Comparison of ENCODE assay signal across 8 cellular contexts in the genomic region with DNA sequence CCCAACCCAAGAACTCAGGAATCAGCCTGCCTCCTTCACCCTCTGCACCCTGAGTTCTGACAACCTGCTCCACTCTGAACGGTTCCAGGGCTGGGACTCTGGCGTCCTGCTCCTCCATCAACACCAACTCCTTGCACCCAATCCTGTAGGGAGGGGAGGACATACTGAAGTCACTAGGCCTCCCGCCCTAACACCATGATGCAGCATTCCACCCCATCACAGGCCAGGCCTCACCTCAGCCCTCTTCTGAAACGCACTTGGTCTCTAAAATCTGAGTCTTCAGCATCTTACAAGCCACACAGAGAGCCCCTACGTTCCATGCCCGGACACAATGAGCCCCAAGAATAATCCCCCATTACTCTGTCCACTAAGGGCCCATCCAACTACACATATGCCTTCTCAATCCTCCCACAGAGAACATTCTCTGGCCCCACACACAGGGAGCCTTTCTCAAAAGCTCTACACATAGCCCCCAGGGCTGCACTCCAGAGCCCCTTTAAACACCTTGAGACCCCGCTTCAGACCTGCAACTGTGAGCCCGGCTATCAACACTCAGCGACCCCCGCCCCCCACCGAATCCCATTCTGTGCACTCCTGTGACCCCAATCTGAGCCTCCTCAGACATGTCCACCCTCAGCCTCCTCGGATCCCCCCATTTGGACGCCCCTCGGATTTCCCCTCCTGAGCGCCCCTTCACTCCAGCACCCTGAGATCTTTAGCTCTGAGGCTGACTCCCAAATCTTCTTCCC. TPM values are rescaled to one million over a fixed set of nuclear protein-coding genes. Genes with fewer than 3 reads are reported as not detected.
DNase-seq lines count a peak whose midpoint lies in the region; ATAC-seq and TF ChIP-seq lines count a peak whose summit lies in the region.

No MANE protein-coding gene starts in this region.

- H3K9me3 Mint-ChIP-seq in natural killer cell = no peaks in the 10 kb centered on the region

- H3K27me3 ChIP-seq in KMS-11 (ENCODE audit: insufficient read depth, low read depth) = no peaks in the 10 kb centered on the region
- H3K27me3 ChIP-seq in colonic mucosa = no peaks in the 10 kb centered on the region

- H2AFZ ChIP-seq in KMS-11 (ENCODE audit: low read depth) = peak overlapping the region; percentile 73

- peaks cover 15% of the 10 kb centered on the region for H3K4me1 ChIP-seq in KMS-11 (ENCODE audit: low read depth, poor library complexity, severe bottlenecking)
- peaks cover 4% of the 10 kb centered on the region for H3K4me1 ChIP-seq in colonic mucosa

- no peaks in the 10 kb centered on the region for H3K36me3 Mint-ChIP-seq in natural killer cell

- H3K27ac ChIP-seq in KMS-11 (no peak overlapping the region), colonic mucosa (no peak overlapping the region)

- H3K36me3 ChIP-seq in KMS-11 (ENCODE audit: insufficient read depth) = no peaks in the 10 kb centered on the region
- H3K36me3 ChIP-seq in colonic mucosa = no peaks in the 10 kb centered on the region

- peak overlapping the region; percentile 95 to 99 for H3K27ac Mint-ChIP-seq in natural killer cell

- no peak for ATAC-seq in natural killer cell
- ATAC-seq in GM18519 (IDR thresholded peaks at IDR 0.05; ENCODE audit: low FRiP score, unreplicated experiment) = no peak

- H3K4me3 ChIP-seq in KMS-11 (IDR thresholded peaks at IDR 0.05; ENCODE audit: insufficient read depth, low read depth, low read length) = no peak overlapping the region
- peak overlapping the region; percentile 64 for H3K4me3 ChIP-seq in colonic mucosa

- H3K4me2 ChIP-seq in KMS-11 = peak overlapping the region; percentile 98

- peak overlapping the region; percentile 98 for H3K4me3 Mint-ChIP-seq in natural killer cell

- DNase-seq in Ammon's horn (ENCODE audit: low spot score) = peak; percentile 11
- DNase-seq in colonic mucosa = no peak
- no peak for DNase-seq in natural killer cell
- DNase-seq in SIG-M5 (lab: John Stamatoyannopoulos, UW) = no peak
- DNase-seq in activated CD8-positive, alpha-beta memory T cell treated with anti-CD3 and anti-CD28 coated beads, Interleukin-2, amount 50 U/mL, for 48 hours = no peak
- no peak for DNase-seq in anterior cingulate cortex (lab: John Stamatoyannopoulos, UW)

- intact Hi-C loops in colonic mucosa (cut with DNase I) = loop anchor here (10.0 kb wide), 1 partner anchor 101 kb away; a partner anchor contains a TSS
- intact Hi-C loops in natural killer cell (cut with micrococcal nuclease) = loop anchor here (1.0 kb wide), 2 partner anchors 18 to 41 kb away; a partner anchor contains a TSS

- no peaks in the 10 kb centered on the region for H3K27me3 Mint-ChIP-seq in natural killer cell (ENCODE audit: low read depth in 2 of 2)

- H3K9ac ChIP-seq in KMS-11 (peak overlapping the region; percentile 59), colonic mucosa (ENCODE audit: low read depth in 2 of 2, low read length in 2 of 2) (peak overlapping the region; percentile 87 to 88)

- H3K79me2 ChIP-seq in KMS-11 (ENCODE audit: insufficient read depth, low read depth) = peaks cover 8% of the 10 kb centered on the region; the same call in 1 of the 2 replicates

- peaks cover 35 to 52% of the 10 kb centered on the region in 2 donors for H3K4me1 Mint-ChIP-seq in natural killer cell

- no peaks in the 10 kb centered on the region for H3K9me3 ChIP-seq in colonic mucosa

- H4K20me1 ChIP-seq in KMS-11 (ENCODE audit: insufficient read depth) = no peaks in the 10 kb centered on the region

- TF ChIP-seq CTCF in KMS-11 (conservative IDR thresholded peaks at IDR 0.05; ENCODE audit: low read depth, low read length) (no peak), colonic mucosa (IDR thresholded peaks at IDR 0.05) (no peak), natural killer cell (IDR thresholded peaks at IDR 0.05) (no peak)

RNA-seq across cellular contexts. Expression of a gene that starts 0.6 kb away (rescaled TPM):
- 10 to 100 TPM; 17.0 to 26.2 TPM for total RNA-seq in colonic mucosa
- total RNA-seq in natural killer cell = 10 to 100 TPM; 39.0 to 57.3 (median 48.1) TPM

RNA-seq across cellular contexts. Expression of a gene that starts 4.8 kb away (rescaled TPM):
- total RNA-seq in colonic mucosa (10 to 100 TPM in 1 of 2 donors, 1 to 10 TPM in 1; 9.3 to 10.1 TPM), natural killer cell (1 to 10 TPM in 2 of 3 donors, under 1 TPM in 1; 0.41 to 2.6 (median 1.5) TPM)

RNA-seq across cellular contexts. Expression of a gene that starts 18.5 kb away (rescaled TPM):
- 10 to 100 TPM; 25.2 to 31.6 TPM for total RNA-seq in colonic mucosa
- total RNA-seq in natural killer cell = 10 to 100 TPM in 2 of 3 donors, 1 to 10 TPM in 1; 9.2 to 12.1 (median 10.5) TPM

RNA-seq across cellular contexts. Expression of a gene that starts 19.2 kb away (rescaled TPM):
- 10 to 100 TPM in 1 of 2 donors, 1 to 10 TPM in 1; 3.4 to 11.7 TPM for total RNA-seq in colonic mucosa
- total RNA-seq in natural killer cell = 1 to 10 TPM in 2 of 3 donors, under 1 TPM in 1; 0.33 to 2.1 (median 1.3) TPM

RNA-seq across cellular contexts. Expression of a gene that starts 40.6 kb away (rescaled TPM):
- total RNA-seq in colonic mucosa = 1 to 10 TPM; 3.3 to 4.6 TPM
- 1 to 10 TPM; 1.8 to 3.2 (median 2.8) TPM for total RNA-seq in natural killer cell
